ENCODE assay signal across 8 cellular contexts in genomic region chr11:8870461-8871282, GRCh38. TPM values are rescaled to one million over a fixed set of nuclear protein-coding genes. Genes with fewer than 3 reads are reported as not detected.
DNase-seq lines count a peak whose midpoint lies in the region; ATAC-seq and TF ChIP-seq lines count a peak whose summit lies in the region.

No MANE protein-coding gene starts in this region.

- ATAC-seq in activated T-cell treated with anti-CD3 and anti-CD28 coated beads, Interleukin-2, amount 50 U/mL, for 4 hours, result peak; percentile 63 to 70
- ATAC-seq in naive thymus-derived CD8-positive, alpha-beta T cell, result peak; percentile 23 to 28
- ATAC-seq in HG03469 (IDR thresholded peaks at IDR 0.05; ENCODE audit: unreplicated experiment), result no peak

- H3K36me3 Mint-ChIP-seq in activated T-cell treated with anti-CD3 and anti-CD28 coated beads, Interleukin-2, amount 50 U/mL, for 4 hours (ENCODE audit: insufficient read depth), result no peaks in the 10 kb centered on the region
- H3K36me3 Mint-ChIP-seq in naive thymus-derived CD8-positive, alpha-beta T cell, result no peaks in the 10 kb centered on the region

- peak overlapping the region; percentile 97 for H3K27ac ChIP-seq in vagina

- H3K27ac Mint-ChIP-seq in naive thymus-derived CD8-positive, alpha-beta T cell, result no peak overlapping the region

- peaks cover 11% of the 10 kb centered on the region for H3K4me1 Mint-ChIP-seq in activated T-cell treated with anti-CD3 and anti-CD28 coated beads, Interleukin-2, amount 50 U/mL, for 4 hours (ENCODE audit: low read depth)
- peaks cover 7 to 22% (median 11%) of the 10 kb centered on the region in 4 donors for H3K4me1 Mint-ChIP-seq in naive thymus-derived CD8-positive, alpha-beta T cell

- H3K4me3 ChIP-seq in fibroblast of villous mesenchyme (ENCODE audit: low read depth, low read length) (peak overlapping the region; percentile 79), vagina (peak overlapping the region; percentile 75 to 88)

- intact Hi-C loops in vagina (cut with DNase I), result no loop called here

- no peaks in the 10 kb centered on the region for H3K36me3 ChIP-seq in vagina

- H3K4me3 Mint-ChIP-seq in activated T-cell treated with anti-CD3 and anti-CD28 coated beads, Interleukin-2, amount 50 U/mL, for 4 hours, result peak overlapping the region; percentile 68
- H3K4me3 Mint-ChIP-seq in naive thymus-derived CD8-positive, alpha-beta T cell, result peak overlapping the region; percentile 50 to 80 (median 64)

- peaks cover 58% of the 10 kb centered on the region for H3K4me1 ChIP-seq in vagina

- no peaks in the 10 kb centered on the region for H3K9me3 ChIP-seq in vagina

- peaks cover 54% of the 10 kb centered on the region for H3K27me3 Mint-ChIP-seq in activated T-cell treated with anti-CD3 and anti-CD28 coated beads, Interleukin-2, amount 50 U/mL, for 4 hours (ENCODE audit: low read depth)
- H3K27me3 Mint-ChIP-seq in naive thymus-derived CD8-positive, alpha-beta T cell, result peaks cover 21 to 70% (median 52%) of the 10 kb centered on the region in 5 donors

- TF ChIP-seq CTCF in fibroblast of villous mesenchyme (IDR thresholded peaks at IDR 0.05; ENCODE audit: insufficient read depth, low read depth, low read length) (no peak), vagina (IDR thresholded peaks at IDR 0.05) (no peak)

- DNase-seq in NCI-H2029 (lab: John Stamatoyannopoulos, UW), result peak; percentile 49
- DNase-seq in NCI-H2029 treated with DMSO at 0.1 percent for 48 hours (lab: John Stamatoyannopoulos, UW), result no peak
- DNase-seq in NCI-H1092 (lab: John Stamatoyannopoulos, UW), result peak; percentile 39
- DNase-seq in activated T-cell treated with anti-CD3 and anti-CD28 coated beads, Interleukin-2, amount 50 U/mL, for 4 hours, result no peak
- DNase-seq in fibroblast of villous mesenchyme (ENCODE audit: low read depth), result peak; percentile 75
- peak in 3 of 10 donors; percentile 4 to 20 (median 6) for DNase-seq in naive thymus-derived CD8-positive, alpha-beta T cell
- DNase-seq in vagina (ENCODE audit: extremely low spot score in 2 of 2), result no peak

- no peak for TF ChIP-seq POLR2A in vagina (IDR thresholded peaks at IDR 0.05)

- H3K9me3 Mint-ChIP-seq in activated T-cell treated with anti-CD3 and anti-CD28 coated beads, Interleukin-2, amount 50 U/mL, for 4 hours, result no peaks in the 10 kb centered on the region
- H3K9me3 Mint-ChIP-seq in naive thymus-derived CD8-positive, alpha-beta T cell, result no peaks in the 10 kb centered on the region

- POLR2A ChIA-PET in naive thymus-derived CD8-positive, alpha-beta T cell (lab: Charles Lee), result no interaction called here

- no peaks in the 10 kb centered on the region for H3K27me3 ChIP-seq in vagina

RNA-seq across cellular contexts. Expression of gene AKIP1, which starts 40.3 kb away (rescaled TPM):
- total RNA-seq in activated T-cell treated with anti-CD3 and anti-CD28 coated beads, Interleukin-2, amount 50 U/mL, for 4 hours, result 10 to 100 TPM; 18.2 to 25.6 (median 25.6) TPM
- 59.6 and 74.3 TPM in 2 replicates for total RNA-seq in fibroblast of villous mesenchyme
- total RNA-seq in naive thymus-derived CD8-positive, alpha-beta T cell, result 10 to 100 TPM; 17.1 to 17.6 TPM
- 10 to 100 TPM; 14.9 to 18.0 (median 15.7) TPM for polyA plus RNA-seq in naive thymus-derived CD8-positive, alpha-beta T cell
- total RNA-seq in vagina, result 16.7 TPM

Comparison
In these comparisons a context has a peak if more than half of its experiments do, and no peak if none do; other contexts are left out.
1. DNase-seq: peak in NCI-H2029 (single experiment), NCI-H1092 (single experiment) and fibroblast of villous mesenchyme (single experiment); none in NCI-H2029 treated with DMSO at 0.1 percent for 48 hours (single experiment), activated T-cell treated with anti-CD3 and anti-CD28 coated beads, Interleukin-2, amount 50 U/mL, for 4 hours (single experiment) and vagina (0 of 2).